Comparison of ENCODE assay signal across 2 cellular contexts in the genomic region with DNA sequence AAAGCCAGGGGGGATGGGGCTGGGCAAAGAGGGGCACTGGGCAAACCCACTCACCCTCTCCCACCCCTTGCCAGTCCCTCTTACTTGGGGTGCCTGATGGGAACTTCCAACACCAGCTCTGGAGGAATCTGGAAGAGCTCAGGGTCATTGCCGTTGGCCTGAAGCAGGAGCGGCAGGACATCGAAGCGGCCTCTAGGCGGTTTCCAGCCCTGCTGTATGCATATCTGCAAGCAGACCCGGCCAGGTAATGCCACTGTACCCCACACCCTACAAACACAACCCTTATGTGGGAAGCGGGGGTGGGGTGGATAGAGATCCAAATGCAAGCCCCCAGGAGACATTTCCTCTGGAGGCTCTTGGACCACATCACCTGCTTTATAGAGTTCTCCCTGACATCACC.
TF ChIP-seq lines count a peak whose summit lies in the region.

No MANE protein-coding gene starts in this region.

TF ChIP-seq in GM23338, 12 proteins besides CTCF, POLR2A, EP300 and RAD21 (continued from another document):
- TF ChIP-seq, protein P1, sequence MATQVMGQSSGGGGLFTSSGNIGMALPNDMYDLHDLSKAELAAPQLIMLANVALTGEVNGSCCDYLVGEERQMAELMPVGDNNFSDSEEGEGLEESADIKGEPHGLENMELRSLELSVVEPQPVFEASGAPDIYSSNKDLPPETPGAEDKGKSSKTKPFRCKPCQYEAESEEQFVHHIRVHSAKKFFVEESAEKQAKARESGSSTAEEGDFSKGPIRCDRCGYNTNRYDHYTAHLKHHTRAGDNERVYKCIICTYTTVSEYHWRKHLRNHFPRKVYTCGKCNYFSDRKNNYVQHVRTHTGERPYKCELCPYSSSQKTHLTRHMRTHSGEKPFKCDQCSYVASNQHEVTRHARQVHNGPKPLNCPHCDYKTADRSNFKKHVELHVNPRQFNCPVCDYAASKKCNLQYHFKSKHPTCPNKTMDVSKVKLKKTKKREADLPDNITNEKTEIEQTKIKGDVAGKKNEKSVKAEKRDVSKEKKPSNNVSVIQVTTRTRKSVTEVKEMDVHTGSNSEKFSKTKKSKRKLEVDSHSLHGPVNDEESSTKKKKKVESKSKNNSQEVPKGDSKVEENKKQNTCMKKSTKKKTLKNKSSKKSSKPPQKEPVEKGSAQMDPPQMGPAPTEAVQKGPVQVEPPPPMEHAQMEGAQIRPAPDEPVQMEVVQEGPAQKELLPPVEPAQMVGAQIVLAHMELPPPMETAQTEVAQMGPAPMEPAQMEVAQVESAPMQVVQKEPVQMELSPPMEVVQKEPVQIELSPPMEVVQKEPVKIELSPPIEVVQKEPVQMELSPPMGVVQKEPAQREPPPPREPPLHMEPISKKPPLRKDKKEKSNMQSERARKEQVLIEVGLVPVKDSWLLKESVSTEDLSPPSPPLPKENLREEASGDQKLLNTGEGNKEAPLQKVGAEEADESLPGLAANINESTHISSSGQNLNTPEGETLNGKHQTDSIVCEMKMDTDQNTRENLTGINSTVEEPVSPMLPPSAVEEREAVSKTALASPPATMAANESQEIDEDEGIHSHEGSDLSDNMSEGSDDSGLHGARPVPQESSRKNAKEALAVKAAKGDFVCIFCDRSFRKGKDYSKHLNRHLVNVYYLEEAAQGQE (IDR thresholded peaks at IDR 0.05; ENCODE audit: unreplicated experiment) = no peak
- no peak for TF ChIP-seq STAT1 (IDR thresholded peaks at IDR 0.05; ENCODE audit: unreplicated experiment)
TF ChIP-seq in GM23338: peak in this region for 0.

TF ChIP-seq in HCT116, 20 proteins besides CTCF, POLR2A, EP300 and RAD21 (continued from another document):
- TF ChIP-seq CEBPB (IDR thresholded peaks at IDR 0.05; ENCODE audit: low read depth) (no peak), EZH2 (IDR thresholded peaks at IDR 0.05) (no peak), EZH2phosphoT487 (IDR thresholded peaks at IDR 0.05; ENCODE audit: borderline replicate concordance) (no peak), YY1 (IDR thresholded peaks at IDR 0.05; ENCODE audit: extremely low read depth, insufficient replicate concordance, low read depth, low read length) (no peak), EGR1 (IDR thresholded peaks at IDR 0.05; ENCODE audit: low read depth) (no peak), POLR2AphosphoS5 (IDR thresholded peaks at IDR 0.05; ENCODE audit: low read depth, low read length) (no peak), ZNF274 (IDR thresholded peaks at IDR 0.05; ENCODE audit: low read depth, low read length) (no peak), ZFX (IDR thresholded peaks at IDR 0.05) (no peak), TCF7L2 (IDR thresholded peaks at IDR 0.05; ENCODE audit: borderline replicate concordance, extremely low read depth, insufficient read depth, insufficient read length) (no peak), SIN3A (IDR thresholded peaks at IDR 0.05; ENCODE audit: low read depth) (no peak), CBX3 (IDR thresholded peaks at IDR 0.05; ENCODE audit: low read depth) (no peak)
